In genomic region chr15:63601026-63601726, GRCh38 we compare ENCODE assay signal across 8 cellular contexts. TPM values are rescaled to one million over a fixed set of nuclear protein-coding genes. Genes with fewer than 3 reads are reported as not detected.
DNase-seq lines count a peak whose midpoint lies in the region; TF ChIP-seq lines count a peak whose summit lies in the region.

No MANE protein-coding gene starts in this region.

- DNase-seq in HFF-Myc (ENCODE audit: extremely low read depth, low read depth) (no peak), OCI-LY7 (ENCODE audit: low spot score) (no peak), activated gamma-delta T cell (lab: John Stamatoyannopoulos, UW) (peak; percentile 49), glomerular visceral epithelial cell (ENCODE audit: extremely low spot score) (peak; percentile 18), progenitor cell of endocrine pancreas (ENCODE audit: low spot score, unreplicated experiment) (peak; percentile 27), NCI-H524 (lab: John Stamatoyannopoulos, UW) (no peak), epidermal melanocyte (ENCODE audit: insufficient read length, low spot score) (no peak)

- intact Hi-C loops in OCI-LY7 (cut with micrococcal nuclease; ENCODE audit: unreplicated experiment) = no loop called here

- no peaks in the 10 kb centered on the region for H3K9me3 ChIP-seq in OCI-LY7 (ENCODE audit: low read length)

- no peaks in the 10 kb centered on the region for H3K79me2 ChIP-seq in OCI-LY7 (ENCODE audit: insufficient read depth, low read depth, low read length)

- H3K27ac ChIP-seq in OCI-LY7 (ENCODE audit: low read depth, low read length, poor library complexity, severe bottlenecking) = no peak overlapping the region

- H3K4me3 Mint-ChIP-seq in progenitor cell of endocrine pancreas (ENCODE audit: low read depth) = peak overlapping the region; percentile 87

- peak; percentile 44 for TF ChIP-seq POLR2A in GM10847 (IDR thresholded peaks at IDR 0.05; ENCODE audit: extremely low read depth, insufficient read length)

- peak overlapping the region; percentile 55; the same call in 1 of the 2 replicates for H3K4me2 ChIP-seq in OCI-LY7 (ENCODE audit: low read length)

- BruUV-seq in OCI-LY7 (replicated peaks; lab: Mats Ljungman, UMichigan) = no TSS peak

- H3K9me3 Mint-ChIP-seq in progenitor cell of endocrine pancreas (ENCODE audit: low read depth) = no peaks in the 10 kb centered on the region

- TF ChIP-seq CTCF in HFF-Myc (IDR thresholded peaks at IDR 0.05; ENCODE audit: low read depth, low read length, missing control alignments) = no peak
- TF ChIP-seq CTCF in OCI-LY7 (conservative IDR thresholded peaks at IDR 0.05; ENCODE audit: low read length) = no peak
- TF ChIP-seq CTCF in progenitor cell of endocrine pancreas (IDR thresholded peaks at IDR 0.05; ENCODE audit: unreplicated experiment) = peak; percentile 8

- no peaks in the 10 kb centered on the region; the same call in 1 of the 2 replicates for H4K20me1 ChIP-seq in OCI-LY7 (ENCODE audit: insufficient read depth, low read length)

- no peaks in the 10 kb centered on the region for H3K9me2 ChIP-seq in OCI-LY7 (ENCODE audit: insufficient read depth, low read length)

- peaks cover 13% of the 10 kb centered on the region for H3K27me3 Mint-ChIP-seq in progenitor cell of endocrine pancreas

- CTCF ChIA-PET in OCI-LY7 (lab: Charles Lee; ENCODE audit: unreplicated experiment) = no interaction called here

- H3K4me1 ChIP-seq in OCI-LY7 (ENCODE audit: insufficient read depth, low read length, poor library complexity, severe bottlenecking) = peaks cover 47% of the 10 kb centered on the region

- no peaks in the 10 kb centered on the region for H3K36me3 ChIP-seq in OCI-LY7 (ENCODE audit: insufficient read depth, low read length)

- H3K4me1 Mint-ChIP-seq in progenitor cell of endocrine pancreas (ENCODE audit: low read depth) = peaks cover 24% of the 10 kb centered on the region

- no peak overlapping the region for H2AFZ ChIP-seq in OCI-LY7 (ENCODE audit: low read length)

- peak overlapping the region; percentile 87 for H3K27ac Mint-ChIP-seq in progenitor cell of endocrine pancreas

- no peaks in the 10 kb centered on the region for H3K36me3 Mint-ChIP-seq in progenitor cell of endocrine pancreas (ENCODE audit: insufficient read depth)

- H3K4me3 ChIP-seq in HFF-Myc (replicated peaks; ENCODE audit: low read depth, low read length) (peak overlapping the region; percentile 64), OCI-LY7 (ENCODE audit: low read depth, low read length, poor library complexity, severe bottlenecking) (peak overlapping the region; percentile 20)

- POLR2A ChIA-PET in OCI-LY7 (lab: Charles Lee) = interaction anchor here (0.7 kb wide), 1 partner anchor 108 kb away, joined by 3 read pairs; no protein-coding TSS in a partner anchor

RNA-seq across cellular contexts. Expression of gene FBXL22, which starts 4.0 kb away (rescaled TPM):
- 0.19 and 0.62 TPM in 2 replicates for total RNA-seq in OCI-LY7 (2014; rRNA removed; shearing (Covaris generic))
- 0.37 TPM in 1 of 2 replicates, not detected in the other for total RNA-seq in OCI-LY7 (2022)
- 0.29 and 0.31 TPM in 2 replicates for total RNA-seq in progenitor cell of endocrine pancreas

Comparison
In these comparisons a context has a peak if more than half of its experiments do, and no peak if none do; other contexts are left out.
1. DNase-seq: peak in activated gamma-delta T cell (single experiment), glomerular visceral epithelial cell (single experiment) and progenitor cell of endocrine pancreas (single experiment); none in HFF-Myc (single experiment), OCI-LY7 (single experiment), NCI-H524 (0 of 2) and epidermal melanocyte (single experiment).